ENCODE assay signal across 8 cellular contexts in the genomic region with DNA sequence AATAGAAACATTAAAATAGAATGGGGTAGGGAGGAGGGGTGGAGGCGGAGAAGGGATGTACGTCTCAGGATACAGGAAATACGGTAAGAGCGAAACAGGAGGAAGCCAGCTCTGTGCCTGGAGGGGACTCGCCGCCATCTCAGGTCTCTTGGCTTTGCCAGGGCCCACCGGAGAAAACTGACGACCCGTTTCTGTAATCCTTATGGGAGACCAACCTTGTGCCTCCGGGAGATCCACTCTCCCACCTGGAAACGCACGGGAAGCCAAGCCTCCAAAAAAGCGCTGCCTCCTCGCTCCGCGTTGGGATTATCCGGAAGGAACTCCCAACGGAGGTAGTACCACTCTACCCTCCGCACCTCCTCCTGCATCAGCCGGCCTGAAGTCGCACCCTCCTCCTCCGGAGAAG. TPM values are rescaled to one million over a fixed set of nuclear protein-coding genes. Genes with fewer than 3 reads are reported as not detected.
A peak's percentile ranks its signal among the peaks of the same experiment; 100 is the strongest.
DNase-seq lines count a peak whose midpoint lies in the region; ATAC-seq, FAIRE-seq and TF ChIP-seq lines count a peak whose summit lies in the region.

Gene NBDY, plus strand, starts transcription at position 92 of the 406 bp plus-strand sequence. Its CDS starts 111 bp downstream, at position 203.

- FAIRE-seq in endothelial cell of umbilical vein (lab: Jason Lieb, UNC), result peak; percentile 67

- no peaks in the 10 kb centered on the region for H3K27me3 Mint-ChIP-seq in activated CD4-positive, alpha-beta memory T cell treated with anti-CD3 and anti-CD28 coated beads for 36 hours

- H3K9me3 Mint-ChIP-seq in activated CD4-positive, alpha-beta memory T cell treated with anti-CD3 and anti-CD28 coated beads for 36 hours, result no peaks in the 10 kb centered on the region

- peak within 1 kb of the TSS; percentile 82 for H2AFZ ChIP-seq in endothelial cell of umbilical vein (ENCODE audit: low read depth, low read length)

- H3K4me3 ChIP-seq in endothelial cell of umbilical vein (replicated peaks in 1 of 3; ENCODE audit: insufficient read depth in 1 of 3, low read depth in 1 of 3, low read length in 3 of 3), result peak within 1 kb of the TSS; percentile 43 to 94 (median 92)
- H3K4me3 ChIP-seq in mesodermal cell (ENCODE audit: extremely low read depth, insufficient read depth, low read length, poor library complexity, severe bottlenecking), result peak within 1 kb of the TSS; percentile 53
- peak within 1 kb of the TSS; percentile 73 to 76 for H3K4me3 ChIP-seq in stomach smooth muscle (ENCODE audit: low read length in 2 of 2)

- WGBS in mesodermal cell (ENCODE audit: insufficient coverage in 2 of 2), 2 experiments, result 0% methylated on average over 6 of the region's 22 CpGs; no CpG with 5 or more reads in 1 of the 2 experiments

- peaks cover 24% of the 10 kb centered on the region for H3K4me1 Mint-ChIP-seq in activated CD4-positive, alpha-beta memory T cell treated with anti-CD3 and anti-CD28 coated beads for 36 hours (ENCODE audit: low read depth)

- H3K9ac ChIP-seq in endothelial cell of umbilical vein (replicated peaks; ENCODE audit: extremely low read depth, insufficient read depth, low read length), result peak within 1 kb of the TSS; percentile 87
- peak within 1 kb of the TSS; percentile 72 to 74 for H3K9ac ChIP-seq in stomach smooth muscle (ENCODE audit: low read length in 2 of 2)

- peaks cover 2% of the 10 kb centered on the region for H3K36me3 Mint-ChIP-seq in activated CD4-positive, alpha-beta memory T cell treated with anti-CD3 and anti-CD28 coated beads for 36 hours

- no TSS peak for BruUV-seq in endothelial cell of umbilical vein (replicated peaks; lab: Mats Ljungman, UMichigan)

- H3K27ac Mint-ChIP-seq in activated CD4-positive, alpha-beta memory T cell treated with anti-CD3 and anti-CD28 coated beads for 36 hours, result peak within 1 kb of the TSS; percentile 87

- intact Hi-C loops in activated CD4-positive, alpha-beta memory T cell treated with anti-CD3 and anti-CD28 coated beads for 36 hours (cut with micrococcal nuclease), result loop anchor here (2.0 to 5.0 kb wide), 5 partner anchors 72 to 1922 kb away; partner anchors contain the start of gene MAGED2
- intact Hi-C loops in endothelial cell of umbilical vein (cut with micrococcal nuclease), result loop anchor here (1.0 kb wide), 1 partner anchor 166 kb away; the partner anchor contains the start of gene UBQLN2

- CTCF ChIA-PET in activated CD4-positive, alpha-beta memory T cell treated with anti-CD3 and anti-CD28 coated beads for 36 hours (lab: Charles Lee), result interaction anchor here (1.0 to 3.9 kb wide), 4 partner anchors 35 to 447 kb away, joined by 3 to 88 read pairs (median 4); no protein-coding TSS in a partner anchor
- CTCF ChIA-PET in endothelial cell of umbilical vein (lab: Charles Lee), result interaction anchor here (1.1 to 5.1 kb wide), 3 partner anchors 249 to 481 kb away, joined by 3 to 63 read pairs (median 3); no protein-coding TSS in a partner anchor

- ATAC-seq in GM18502 (IDR thresholded peaks at IDR 0.05; ENCODE audit: poor library complexity, unreplicated experiment) (peak; percentile 74), HG02973 (IDR thresholded peaks at IDR 0.05; ENCODE audit: unreplicated experiment) (peak; percentile 64)

- H3K27ac ChIP-seq in endothelial cell of umbilical vein (ENCODE audit: insufficient read depth, low read depth, low read length) (peak within 1 kb of the TSS; percentile 91), mesodermal cell (ENCODE audit: low read depth, low read length, severe bottlenecking) (peak within 1 kb of the TSS; percentile 67), stomach smooth muscle (ENCODE audit: low read length) (peak within 1 kb of the TSS; percentile 64)

- H3K4me1 ChIP-seq in endothelial cell of umbilical vein (ENCODE audit: control insufficient read depth, extremely low read depth, insufficient read depth, low read length), result peaks cover 4% of the 10 kb centered on the region
- no peaks in the 10 kb centered on the region for H3K4me1 ChIP-seq in mesodermal cell (ENCODE audit: control insufficient read depth, insufficient read depth, low read length, poor library complexity, severe bottlenecking)
- H3K4me1 ChIP-seq in stomach smooth muscle (ENCODE audit: control insufficient read depth, insufficient read depth, low read length), result no peaks in the 10 kb centered on the region

- H3K9me3 ChIP-seq in endothelial cell of umbilical vein (replicated peaks; ENCODE audit: control insufficient read depth, insufficient read depth, low read length) (no peaks in the 10 kb centered on the region), mesodermal cell (ENCODE audit: control insufficient read depth, low read length) (no peaks in the 10 kb centered on the region), stomach smooth muscle (ENCODE audit: control insufficient read depth in 2 of 2, low read length in 2 of 2) (no peaks in the 10 kb centered on the region)

- no peaks in the 10 kb centered on the region for H3K36me3 ChIP-seq in endothelial cell of umbilical vein (ENCODE audit: control insufficient read depth in 2 of 2, extremely low read depth in 1 of 2, insufficient read depth in 2 of 2, low read length in 2 of 2)
- peaks cover 2% of the 10 kb centered on the region for H3K36me3 ChIP-seq in mesodermal cell (ENCODE audit: control insufficient read depth, insufficient read depth, low read length)
- H3K36me3 ChIP-seq in stomach smooth muscle (ENCODE audit: control insufficient read depth in 2 of 2, insufficient read depth in 2 of 2, low read length in 2 of 2), result no peaks in the 10 kb centered on the region

- peak within 1 kb of the TSS; percentile 81 for H3K4me2 ChIP-seq in endothelial cell of umbilical vein (ENCODE audit: insufficient read depth, low read length)

- dilution Hi-C loops in endothelial cell of umbilical vein (cut with MboI; ENCODE audit: extremely low pct_ligation_motif_present, low sequenced_read_pairs), result no loop called here

- TF ChIP-seq CTCF in endothelial cell of umbilical vein (IDR thresholded peaks at IDR 0.05; ENCODE audit: extremely low read depth in 1 of 2, insufficient read depth in 1 of 2, low read depth in 1 of 2, low read length in 2 of 2), result no peak

- H3K27me3 ChIP-seq in endothelial cell of umbilical vein (ENCODE audit: control insufficient read depth in 2 of 2, insufficient read depth in 2 of 2, low read length in 2 of 2) (no peaks in the 10 kb centered on the region), stomach smooth muscle (ENCODE audit: control insufficient read depth in 1 of 2, insufficient read depth in 2 of 2, low read length in 2 of 2) (no peaks in the 10 kb centered on the region)

- TF ChIP-seq POLR2A in endothelial cell of umbilical vein (IDR thresholded peaks at IDR 0.05; ENCODE audit: low read depth, low read length), result peak; percentile 60

- peaks cover 33% of the 10 kb centered on the region for H3K79me2 ChIP-seq in endothelial cell of umbilical vein (ENCODE audit: control insufficient read depth, insufficient read depth, low read length)

- no peaks in the 10 kb centered on the region for H3K9me1 ChIP-seq in endothelial cell of umbilical vein (replicated peaks; ENCODE audit: control insufficient read depth, extremely low read depth, insufficient read depth, low read length)

- DNase-seq in ACHN (peak; percentile 37), NCI-H446 treated with DMSO at 0.1 percent for 48 hours (lab: John Stamatoyannopoulos, UW) (peak; percentile 8), endothelial cell of umbilical vein (ENCODE audit: low read depth, low spot score) (peak; percentile 58)
- DNase-seq in activated CD4-positive, alpha-beta memory T cell treated with anti-CD3 and anti-CD28 coated beads for 36 hours, result peak; percentile 45

- in situ Hi-C loops in ACHN (cut with HindIII; ENCODE audit: low pct_ligation_motif_present, low pct_unique_long_range_greater_than_20kb, low sequenced_read_pairs), result no loop called here

- POLR2A ChIA-PET in activated CD4-positive, alpha-beta memory T cell treated with anti-CD3 and anti-CD28 coated beads for 36 hours (lab: Charles Lee), result interaction anchor here (1.5 to 2.3 kb wide), 2 partner anchors 165 to 496 kb away, joined by 7 to 11 read pairs; partner anchors contain the start of gene UBQLN2
- POLR2A ChIA-PET in endothelial cell of umbilical vein (lab: Charles Lee), result no interaction called here

- H3K4me3 Mint-ChIP-seq in activated CD4-positive, alpha-beta memory T cell treated with anti-CD3 and anti-CD28 coated beads for 36 hours, result peak within 1 kb of the TSS; percentile 82

- no peaks in the 10 kb centered on the region for H4K20me1 ChIP-seq in endothelial cell of umbilical vein (replicated peaks; ENCODE audit: control insufficient read depth, extremely low read depth, insufficient read depth, low read length)

TF ChIP-seq in endothelial cell of umbilical vein, 7 proteins besides CTCF, POLR2A, EP300 and RAD21:
- no peak for TF ChIP-seq EZH2 (IDR thresholded peaks at IDR 0.05; ENCODE audit: borderline replicate concordance, low read depth, low read length, severe bottlenecking)
- TF ChIP-seq MYC (IDR thresholded peaks at IDR 0.05; ENCODE audit: low read depth, low read length), result no peak
- no peak for TF ChIP-seq JUN (IDR thresholded peaks at IDR 0.05; ENCODE audit: borderline replicate concordance, insufficient read depth, insufficient read length, low read depth)
- TF ChIP-seq FOS (IDR thresholded peaks at IDR 0.05; ENCODE audit: borderline replicate concordance, insufficient read depth, low read length), result no peak
- no peak for TF ChIP-seq POLR2AphosphoS5 (IDR thresholded peaks at IDR 0.05; ENCODE audit: insufficient read depth, low read depth, low read length)
- TF ChIP-seq, protein P1, sequence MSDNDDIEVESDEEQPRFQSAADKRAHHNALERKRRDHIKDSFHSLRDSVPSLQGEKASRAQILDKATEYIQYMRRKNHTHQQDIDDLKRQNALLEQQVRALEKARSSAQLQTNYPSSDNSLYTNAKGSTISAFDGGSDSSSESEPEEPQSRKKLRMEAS (IDR thresholded peaks at IDR 0.05; ENCODE audit: insufficient read depth, insufficient read length), result no peak
- TF ChIP-seq GATA2 (IDR thresholded peaks at IDR 0.05; ENCODE audit: insufficient read depth, insufficient read length, low read depth, low read length), result no peak

RNA-seq across cellular contexts. Expression of gene NBDY, which starts in this region (rescaled TPM):
- 10 to 100 TPM; 45.1 to 50.0 TPM for total RNA-seq in activated CD4-positive, alpha-beta memory T cell treated with anti-CD3 and anti-CD28 coated beads for 36 hours
- total RNA-seq in endothelial cell of umbilical vein, result 57.3 and 62.2 TPM in 2 replicates
- 33.0 and 41.3 TPM in 2 replicates for polyA plus RNA-seq in endothelial cell of umbilical vein
- polyA plus RNA-seq in endothelial cell of umbilical vein (2011; cell fraction: cytosol; rRNA removed), result 59.9 and 62.8 TPM in 2 replicates
- polyA plus RNA-seq in endothelial cell of umbilical vein (2011; cell fraction: nucleus; rRNA removed), result 17.4 and 27.1 TPM in 2 replicates
- polyA plus RNA-seq in endothelial cell of umbilical vein (2012), result 65.5 and 71.1 TPM in 2 replicates
- 18.6 and 19.8 TPM in 2 replicates for polyA minus RNA-seq in endothelial cell of umbilical vein
- polyA minus RNA-seq in endothelial cell of umbilical vein (2011; cell fraction: cytosol; rRNA and poly(A)+ RNA removed), result 40.1 TPM
- polyA minus RNA-seq in endothelial cell of umbilical vein (2011; cell fraction: nucleus; rRNA and poly(A)+ RNA removed), result 27.8 and 32.2 TPM in 2 replicates
- 76.5 TPM for polyA plus RNA-seq in mesodermal cell (2013, experiment 1 of 2)
- 63.9 TPM for polyA plus RNA-seq in mesodermal cell (2013, experiment 2 of 2)

Comparison
In these comparisons a context has a peak if more than half of its experiments do, and no peak if none do; other contexts are left out.
1. Peak in every context shown above with its lines: DNase-seq, ATAC-seq, H3K4me3 ChIP-seq and H3K27ac ChIP-seq.
2. DNase-seq: peak in every context shown above with its lines; median percentile 58 in endothelial cell of umbilical vein; 45 in activated CD4-positive, alpha-beta memory T cell treated with anti-CD3 and anti-CD28 coated beads for 36 hours; 37 in ACHN; 8 in NCI-H446 treated with DMSO at 0.1 percent for 48 hours.